Comparison of ENCODE assay signal across 8 cellular contexts in genomic region chr14:50943943-50944646, GRCh38. TPM values are rescaled to one million over a fixed set of nuclear protein-coding genes. Genes with fewer than 3 reads are reported as not detected.
A peak's percentile ranks its signal among the peaks of the same experiment; 100 is the strongest.
DNase-seq lines count a peak whose midpoint lies in the region; ATAC-seq, FAIRE-seq and TF ChIP-seq lines count a peak whose summit lies in the region.

PYGL (minus strand) TSS chr14:50944483; CDS start chr14:50944403, 80 bp downstream.

- no peak for FAIRE-seq in small intestine (lab: Jason Lieb, UNC)

- no peak for TF ChIP-seq POLR2A in breast epithelium (IDR thresholded peaks at IDR 0.05)

- no peaks in the 10 kb centered on the region for H3K9me3 ChIP-seq in breast epithelium
- no peaks in the 10 kb centered on the region for H3K9me3 ChIP-seq in small intestine (ENCODE audit: control insufficient read depth, low read depth)

- intact Hi-C loops in breast epithelium (cut with DNase I; ENCODE audit: low total_unique reads): no loop called here

- H3K27me3 ChIP-seq in breast epithelium: no peaks in the 10 kb centered on the region
- peaks cover 0 to 3% of the 10 kb centered on the region in 2 donors for H3K27me3 ChIP-seq in small intestine (ENCODE audit: control insufficient read depth in 2 of 2, insufficient read depth in 2 of 2, low read length in 2 of 2)

- ATAC-seq in GM18909 (IDR thresholded peaks at IDR 0.05; ENCODE audit: poor library complexity, unreplicated experiment) (peak; percentile 64), HG03097 (IDR thresholded peaks at IDR 0.05; ENCODE audit: low FRiP score, unreplicated experiment) (no peak)

- WGBS in small intestine, 3 donors: 1 to 3% (median 2%) methylated on average over 60 to 74 of the region's 74 CpGs

- no peak for TF ChIP-seq CTCF in breast epithelium (IDR thresholded peaks at IDR 0.05)

- in situ Hi-C loops in SK-MEL-5 (cut with HindIII; ENCODE audit: low pct_unique_long_range_greater_than_20kb, low sequenced_read_pairs): no loop called here

- DNase-seq in Ammon's horn (ENCODE audit: low spot score) (peak; percentile 45), HUDEP-2 (lab: John Stamatoyannopoulos, UW; ENCODE audit: unreplicated experiment in 76 of 76) (peak in 42 of 76 experiments; percentile 7 to 62 (median 34)), SK-MEL-5 (ENCODE audit: low read depth, low spot score) (peak; percentile 70), breast epithelium (ENCODE audit: low spot score in 2 of 2) (peak in 1 of 2 donors; percentile 54), islet precursor cell (peak; percentile 91), small intestine (no peak)

- H3K27ac ChIP-seq in breast epithelium (peak within 1 kb of the TSS; percentile 83 to 84), small intestine (ENCODE audit: low read depth in 1 of 2, low read length in 1 of 2) (peak within 1 kb of the TSS in 1 of 2 donors; percentile 64)

- H3K4me3 ChIP-seq in breast epithelium: peak within 1 kb of the TSS; percentile 84 to 91 (median 85)
- peak within 1 kb of the TSS; percentile 55 to 62 for H3K4me3 ChIP-seq in small intestine (ENCODE audit: low read depth in 1 of 2, low read length in 2 of 2)

- H3K36me3 ChIP-seq in breast epithelium: no peaks in the 10 kb centered on the region
- no peaks in the 10 kb centered on the region for H3K36me3 ChIP-seq in small intestine (ENCODE audit: control insufficient read depth in 2 of 2, insufficient read depth in 2 of 2, low read length in 2 of 2)

- H3K4me1 ChIP-seq in breast epithelium (no peaks in the 10 kb centered on the region), small intestine (ENCODE audit: control insufficient read depth in 2 of 2, insufficient read depth in 1 of 2, low read depth in 1 of 2, low read length in 1 of 2) (no peaks in the 10 kb centered on the region)

RNA-seq across cellular contexts. Expression of gene PYGL, which starts in this region (rescaled TPM):
- 199 and 203 TPM in 2 replicates for total RNA-seq in SK-MEL-5 (2014; rRNA removed; shearing (Covaris generic))
- 185 and 209 TPM in 2 replicates for polyA plus RNA-seq in SK-MEL-5 (2015; cell fraction: cytosol; rRNA removed)
- 192 and 207 TPM in 2 replicates for polyA plus RNA-seq in SK-MEL-5 (2015; cell fraction: nucleus; rRNA removed)
- total RNA-seq in breast epithelium: 100 to 1,000 TPM in 1 of 3 donors, 10 to 100 TPM in 2; 53.6 to 126 (median 57.4) TPM
- 1 to 10 TPM in 2 of 3 donors, under 1 TPM in 1; 0.89 to 8.7 (median 7.0) TPM for polyA plus RNA-seq in small intestine
